ENCODE assay signal across 6 cellular contexts in genomic region chr19:49117677-49118564, GRCh38. TPM values are rescaled to one million over a fixed set of nuclear protein-coding genes. Genes with fewer than 3 reads are reported as not detected.
DNase-seq lines count a peak whose midpoint lies in the region; ATAC-seq and TF ChIP-seq lines count a peak whose summit lies in the region.

No MANE protein-coding gene starts in this region.

- H3K9me3 Mint-ChIP-seq in brain, result peaks cover 0 to 5% (median 0%) of the 10 kb centered on the region in 5 experiments
- no peaks in the 10 kb centered on the region for H3K9me3 Mint-ChIP-seq in natural killer cell treated with Interleukin-12 subunit alpha and Interleukin-12 subunit beta and Interleukin-15 and Interleukin-18, amount 100 ng/mL, for 72 hours

- no peak for ATAC-seq in natural killer cell treated with Interleukin-12 subunit alpha and Interleukin-12 subunit beta and Interleukin-15 and Interleukin-18, amount 100 ng/mL, for 72 hours

- H3K4me3 Mint-ChIP-seq in brain, result peak overlapping the region; percentile 83 to 95 (median 88)
- peak overlapping the region; percentile 91 for H3K4me3 Mint-ChIP-seq in natural killer cell treated with Interleukin-12 subunit alpha and Interleukin-12 subunit beta and Interleukin-15 and Interleukin-18, amount 100 ng/mL, for 72 hours

- peaks cover 21% of the 10 kb centered on the region for H3K27me3 Mint-ChIP-seq in brain
- H3K27me3 Mint-ChIP-seq in natural killer cell treated with Interleukin-12 subunit alpha and Interleukin-12 subunit beta and Interleukin-15 and Interleukin-18, amount 100 ng/mL, for 72 hours, result peaks cover 10 to 11% of the 10 kb centered on the region in 2 donors

- peak overlapping the region; percentile 92 for H2AFZ ChIP-seq in GM23248

- H3K4me1 ChIP-seq in GM23248 (ENCODE audit: insufficient read depth), result peaks cover 7% of the 10 kb centered on the region

- no peaks in the 10 kb centered on the region; the same call in 1 of the 2 replicates for H3F3A ChIP-seq in GM23248 (ENCODE audit: insufficient read depth)

- H3K9me3 ChIP-seq in GM23248 (ENCODE audit: low read depth), result no peaks in the 10 kb centered on the region

- intact Hi-C loops in posterior vena cava (cut with DNase I), result no loop called here

- H3K27ac ChIP-seq in GM23248, result peak overlapping the region; percentile 74

- no peak for TF ChIP-seq CTCF in brain (conservative IDR thresholded peaks at IDR 0.05)

- peak overlapping the region; percentile 79 for H3K4me2 ChIP-seq in GM23248 (ENCODE audit: unreplicated experiment)

- 62 to 65% methylated on average over 26 of the region's 26 CpGs for WGBS in GM23248 (ENCODE audit: low coverage in 1 of 2, low lambda C conversion rate in 2 of 2, missing lambda C conversion rate in 2 of 2), 2 experiments

- H3K9ac ChIP-seq in GM23248, result peak overlapping the region; percentile 84

- no peaks in the 10 kb centered on the region for H3K79me2 ChIP-seq in GM23248 (ENCODE audit: insufficient read depth)

- in situ Hi-C loops in GM23248 (cut with MboI), result no loop called here

- H3K27ac Mint-ChIP-seq in brain, result peak overlapping the region; percentile 81 to 96 (median 95)
- H3K27ac Mint-ChIP-seq in natural killer cell treated with Interleukin-12 subunit alpha and Interleukin-12 subunit beta and Interleukin-15 and Interleukin-18, amount 100 ng/mL, for 72 hours, result peak overlapping the region; percentile 86 to 94

- peaks cover 13% of the 10 kb centered on the region for H3K36me3 Mint-ChIP-seq in brain
- no peaks in the 10 kb centered on the region for H3K36me3 Mint-ChIP-seq in natural killer cell treated with Interleukin-12 subunit alpha and Interleukin-12 subunit beta and Interleukin-15 and Interleukin-18, amount 100 ng/mL, for 72 hours

- no peaks in the 10 kb centered on the region for H3K36me3 ChIP-seq in GM23248 (ENCODE audit: low read depth)

- DNase-seq in GM23248 (no peak), NCI-H82 treated with DMSO at 0.1 percent for 48 hours (lab: John Stamatoyannopoulos, UW; ENCODE audit: unreplicated experiment) (no peak), posterior vena cava (ENCODE audit: low spot score) (no peak)
- no peak for DNase-seq in natural killer cell treated with Interleukin-12 subunit alpha and Interleukin-12 subunit beta and Interleukin-15 and Interleukin-18, amount 100 ng/mL, for 72 hours (ENCODE audit: low spot score)
- DNase-seq in stimulated activated naive CD4-positive, alpha-beta T cell (lab: John Stamatoyannopoulos, UW), result no peak

- H3K4me3 ChIP-seq in GM23248, result peak overlapping the region; percentile 80

- peaks cover 60% of the 10 kb centered on the region for H3K4me1 Mint-ChIP-seq in brain
- H3K4me1 Mint-ChIP-seq in natural killer cell treated with Interleukin-12 subunit alpha and Interleukin-12 subunit beta and Interleukin-15 and Interleukin-18, amount 100 ng/mL, for 72 hours (ENCODE audit: low read depth in 2 of 2), result peaks cover 28 to 37% of the 10 kb centered on the region in 2 donors

- H3K9me2 ChIP-seq in GM23248 (ENCODE audit: insufficient read depth), result no peaks in the 10 kb centered on the region

- no peaks in the 10 kb centered on the region for H3K27me3 ChIP-seq in GM23248 (replicated peaks; ENCODE audit: insufficient read depth)

- H4K20me1 ChIP-seq in GM23248 (ENCODE audit: insufficient read depth), result no peaks in the 10 kb centered on the region

RNA-seq across cellular contexts. Expression of gene C19orf73, which starts 1.0 kb away (rescaled TPM):
- total RNA-seq in GM23248 (2014; rRNA removed; shearing (Covaris generic)), result 0.86 TPM in 1 of 2 replicates, not detected in the other
- polyA plus RNA-seq in GM23248 (2016; fragmentation: Nextera tagmentation; extraction: Ambion mirVana), result 1.0 and 1.4 TPM in 2 replicates
- polyA plus RNA-seq in brain (ENCODE audit: insufficient read depth, low read depth, low replicate concordance), result 4.1 TPM
- total RNA-seq in natural killer cell treated with Interleukin-12 subunit alpha and Interleukin-12 subunit beta and Interleukin-15 and Interleukin-18, amount 100 ng/mL, for 72 hours, result 1 to 10 TPM in 1 of 2 donors, under 1 TPM in 1; 0.95 to 2.9 TPM
- total RNA-seq in posterior vena cava, result under 1 TPM in 1 of 2 donors, not detected in 1; 0.81 TPM

RNA-seq across cellular contexts. Expression of gene PPFIA3, which starts 1.4 kb away (rescaled TPM):
- 0.63 and 2.4 TPM in 2 replicates for total RNA-seq in GM23248 (2014; rRNA removed; shearing (Covaris generic))
- polyA plus RNA-seq in GM23248 (2016; fragmentation: Nextera tagmentation; extraction: Ambion mirVana), result 1.2 TPM in 2 replicates
- 43.6 TPM for polyA plus RNA-seq in brain (ENCODE audit: insufficient read depth, low read depth, low replicate concordance)
- 10 to 100 TPM in 1 of 2 donors, 1 to 10 TPM in 1; 7.0 to 11.3 TPM for total RNA-seq in natural killer cell treated with Interleukin-12 subunit alpha and Interleukin-12 subunit beta and Interleukin-15 and Interleukin-18, amount 100 ng/mL, for 72 hours
- total RNA-seq in posterior vena cava, result 1 to 10 TPM; 3.6 to 4.9 TPM

RNA-seq across cellular contexts. Expression of gene LIN7B, which starts 3.8 kb away (rescaled TPM):
- total RNA-seq in GM23248 (2014; rRNA removed; shearing (Covaris generic)), result 10.7 and 12.5 TPM in 2 replicates
- polyA plus RNA-seq in GM23248 (2016; fragmentation: Nextera tagmentation; extraction: Ambion mirVana), result 11.9 and 12.6 TPM in 2 replicates
- 18.0 TPM for polyA plus RNA-seq in brain (ENCODE audit: insufficient read depth, low read depth, low replicate concordance)
- total RNA-seq in natural killer cell treated with Interleukin-12 subunit alpha and Interleukin-12 subunit beta and Interleukin-15 and Interleukin-18, amount 100 ng/mL, for 72 hours, result 1 to 10 TPM; 6.0 to 6.1 TPM
- total RNA-seq in posterior vena cava, result 1 to 10 TPM; 9.0 to 9.3 TPM

RNA-seq across cellular contexts. Expression of gene SNRNP70, which starts 32.7 kb away (rescaled TPM):
- 146 and 184 TPM in 2 replicates for total RNA-seq in GM23248 (2014; rRNA removed; shearing (Covaris generic))
- polyA plus RNA-seq in GM23248 (2016; fragmentation: Nextera tagmentation; extraction: Ambion mirVana) (102 and 104 TPM in 2 replicates), brain (ENCODE audit: insufficient read depth, low read depth, low replicate concordance) (140 TPM)
- total RNA-seq in natural killer cell treated with Interleukin-12 subunit alpha and Interleukin-12 subunit beta and Interleukin-15 and Interleukin-18, amount 100 ng/mL, for 72 hours, result 100 to 1,000 TPM; 185 to 346 TPM
- total RNA-seq in posterior vena cava, result 100 to 1,000 TPM; 114 to 124 TPM

RNA-seq across cellular contexts. Expression of gene HRC, which starts 37.3 kb away (rescaled TPM):
- not detected in 2 replicates for total RNA-seq in GM23248 (2014; rRNA removed; shearing (Covaris generic))
- polyA plus RNA-seq in GM23248 (2016; fragmentation: Nextera tagmentation; extraction: Ambion mirVana) (0.10 TPM in 1 of 2 replicates, not detected in the other), brain (ENCODE audit: insufficient read depth, low read depth, low replicate concordance) (3.0 TPM)
- total RNA-seq in natural killer cell treated with Interleukin-12 subunit alpha and Interleukin-12 subunit beta and Interleukin-15 and Interleukin-18, amount 100 ng/mL, for 72 hours, result not detected
- 1 to 10 TPM; 1.1 to 2.4 TPM for total RNA-seq in posterior vena cava
